In the genomic region with DNA sequence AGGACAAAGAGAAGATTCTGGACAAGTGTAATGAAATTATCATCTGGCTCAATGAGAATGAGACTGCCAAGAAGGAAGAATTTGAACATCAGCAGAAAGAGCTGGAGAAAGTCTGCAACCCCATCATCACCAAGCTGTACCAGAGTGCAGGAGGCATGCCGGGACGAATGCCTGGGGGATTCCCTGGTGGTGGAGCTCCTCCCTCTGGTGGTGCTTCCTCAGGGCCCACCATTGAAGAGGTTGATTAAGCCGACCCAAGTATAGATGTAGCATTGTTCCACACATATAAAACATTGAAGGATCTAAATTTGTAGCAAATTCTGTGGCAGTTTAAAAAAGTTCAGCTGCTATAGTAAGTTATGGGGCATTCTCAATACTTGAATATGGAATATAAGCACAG, we compare ENCODE assay signal across 20 cellular contexts.
DNase-seq lines count a peak whose midpoint lies in the region; ATAC-seq, FAIRE-seq and TF ChIP-seq lines count a peak whose summit lies in the region.
"Had no signal": no experiment of that assay in that cellular context is flagged by ENCODE, and none has a peak within 500 bp of the region (broad histone marks: within the 10 kb centered on the region; RNA-seq: fewer than 3 reads in every experiment).

No MANE protein-coding gene starts in this region.

- RAD21 ChIA-PET in GM12878 (lab: Charles Lee; ENCODE audit: unreplicated experiment): no interaction called here

- CTCF ChIA-PET in GM12878 (lab: Yijun Ruan, JAX): interaction anchor here (0.9 to 1.1 kb wide), 2 partner anchors 9 to 272 kb away, joined by 3 to 7 read pairs; no protein-coding TSS in a partner anchor

- H3K36me3 ChIP-seq in H7 (replicated peaks; ENCODE audit: control insufficient read depth, insufficient read depth, low read length) (no peaks in the 10 kb centered on the region), GM12878 (ENCODE audit: control insufficient read depth in 2 of 2, insufficient read depth in 2 of 2, low read length in 1 of 2) (no peaks in the 10 kb centered on the region), kidney (ENCODE audit: control insufficient read depth in 1 of 2, insufficient read depth in 2 of 2, low read length in 2 of 2) (no peaks in the 10 kb centered on the region)

- no peak overlapping the region for H2AFZ ChIP-seq in GM12878 (ENCODE audit: control insufficient read depth, low read depth, low read length)
- H2AFZ ChIP-seq: PC-9 had no signal

- FAIRE-seq in GM12878 (lab: Jason Lieb, UNC): peak; percentile 52
- FAIRE-seq in kidney (lab: Jason Lieb, UNC): no peak

- no peak for TF ChIP-seq RAD21 in GM12878 (IDR thresholded peaks at IDR 0.05; ENCODE audit: insufficient read depth, low read depth, low read length)

- BruUV-seq in GM12878 (replicated peaks; lab: Mats Ljungman, UMichigan): no TSS peak

- H3K36me3 Mint-ChIP-seq in activated T-helper 17 cell treated with anti-CD3 and anti-CD28 coated beads, Interleukin-2, amount 50 U/mL, for 72 hours (ENCODE audit: low read depth): no peaks in the 10 kb centered on the region
- H3K36me3 Mint-ChIP-seq: T-cell had no signal

- H3K27ac ChIP-seq in GM12878 (ENCODE audit: control insufficient read depth, insufficient read depth) (no peak overlapping the region), kidney (ENCODE audit: low read depth in 2 of 2, low read length in 2 of 2) (no peak overlapping the region)
- H3K27ac ChIP-seq: C4-2B, PC-9, RWPE1 had no signal

- H3K4me1 ChIP-seq in GM12878 (ENCODE audit: control insufficient read depth, insufficient read depth, low read length) (no peaks in the 10 kb centered on the region), kidney (ENCODE audit: control insufficient read depth in 1 of 2, insufficient read depth in 1 of 2, low read depth in 1 of 2, low read length in 2 of 2) (no peaks in the 10 kb centered on the region)

- H3K27me3 ChIP-seq in H7 (ENCODE audit: control insufficient read depth, insufficient read depth, low read length) (no peaks in the 10 kb centered on the region), GM12878 (replicated peaks in 1 of 2; ENCODE audit: control insufficient read depth in 2 of 2, insufficient read depth in 2 of 2, low read length in 1 of 2) (peaks cover 0 to 2% of the 10 kb centered on the region in 2 experiments; a peak in 1 of 4 replicates)

- SMC1A ChIA-PET in GM12878 (lab: Charles Lee; ENCODE audit: uncharacterized antibody, unreplicated experiment): interaction anchor here (1.7 kb wide), 1 partner anchor 8 kb away, joined by 7 read pairs; no protein-coding TSS in a partner anchor

- no peak overlapping the region for H3K4me3 ChIP-seq in H7 (ENCODE audit: insufficient read depth, low read depth, low read length)
- no peak overlapping the region for H3K4me3 ChIP-seq in GM12878
- H3K4me3 ChIP-seq in kidney (ENCODE audit: low read length in 2 of 2): no peak overlapping the region
- H3K4me3 ChIP-seq: PC-9 had no signal

- H3K4me2 ChIP-seq in GM12878 (ENCODE audit: control insufficient read depth, insufficient read depth): no peak overlapping the region
- H3K4me2 ChIP-seq: PC-9 had no signal

- no peaks in the 10 kb centered on the region for H3K4me1 Mint-ChIP-seq in activated T-helper 17 cell treated with anti-CD3 and anti-CD28 coated beads, Interleukin-2, amount 50 U/mL, for 72 hours
- H3K4me1 Mint-ChIP-seq: T-cell had no signal

- POLR2A ChIA-PET in GM12878 (lab: Charles Lee): no interaction called here

- H3K79me2 ChIP-seq in GM12878 (ENCODE audit: control insufficient read depth, insufficient read depth, low read length): no peaks in the 10 kb centered on the region

- no peaks in the 10 kb centered on the region for H3K9me3 Mint-ChIP-seq in activated T-helper 17 cell treated with anti-CD3 and anti-CD28 coated beads, Interleukin-2, amount 50 U/mL, for 72 hours
- H3K9me3 Mint-ChIP-seq: T-cell had no signal

- no peak overlapping the region for H3K4me3 Mint-ChIP-seq in activated T-helper 17 cell treated with anti-CD3 and anti-CD28 coated beads, Interleukin-2, amount 50 U/mL, for 72 hours
- H3K4me3 Mint-ChIP-seq: T-cell had no signal

- H3K9me3 ChIP-seq in GM12878 (replicated peaks; ENCODE audit: control insufficient read depth, insufficient read depth, low read length) (no peaks in the 10 kb centered on the region), kidney (ENCODE audit: control insufficient read depth in 1 of 2, low read length in 2 of 2) (no peaks in the 10 kb centered on the region)

- WGBS in GM12878 (ENCODE audit: insufficient coverage, insufficient replicate concordance, low lambda C conversion rate, missing lambda C conversion rate): 2% methylated on average over 3 of the region's 3 CpGs

- no peak for TF ChIP-seq POLR2A in GM12878 (IDR thresholded peaks at IDR 0.05; ENCODE audit: low read depth, low read length)

- no peak overlapping the region for H3K27ac Mint-ChIP-seq in activated T-helper 17 cell treated with anti-CD3 and anti-CD28 coated beads, Interleukin-2, amount 50 U/mL, for 72 hours
- H3K27ac Mint-ChIP-seq: T-cell had no signal

- ATAC-seq in GM12878 (no peak), GM21529 (IDR thresholded peaks at IDR 0.05; ENCODE audit: unreplicated experiment) (no peak)
- ATAC-seq in activated T-helper 17 cell treated with anti-CD3 and anti-CD28 coated beads, Interleukin-2, amount 50 U/mL, for 72 hours (replicated peaks): no peak
- ATAC-seq: SK-N-SH treated with all-trans-retinoic acid at 6 μM for 48 hours, T-cell had no signal

- H3K27me3 Mint-ChIP-seq in activated T-helper 17 cell treated with anti-CD3 and anti-CD28 coated beads, Interleukin-2, amount 50 U/mL, for 72 hours: no peaks in the 10 kb centered on the region
- H3K27me3 Mint-ChIP-seq: T-cell had no signal

- no peak for TF ChIP-seq EP300 in GM12878 (IDR thresholded peaks at IDR 0.05; ENCODE audit: borderline replicate concordance in 1 of 2, control insufficient read depth in 1 of 2, low read depth in 2 of 2, low read length in 2 of 2)

- intact Hi-C loops in GM12878 (cut with micrococcal nuclease; ENCODE audit: unreplicated experiment): no loop called here
- intact Hi-C loops in kidney (cut with DNase I): no loop called here

- in situ Hi-C loops in GM12878 (cut with MboI): no loop called here

- H3K9ac ChIP-seq in GM12878 (ENCODE audit: control insufficient read depth, insufficient read depth, low read length): no peak overlapping the region
- no peak overlapping the region for H3K9ac ChIP-seq in kidney (ENCODE audit: low read length in 2 of 2)

- no peaks in the 10 kb centered on the region for H4K20me1 ChIP-seq in GM12878 (ENCODE audit: control insufficient read depth, insufficient read depth)

- DNase-seq in ELF-1 (ENCODE audit: low read depth, low spot score) (peak; percentile 37), H7 (peak; percentile 55), GM12878 (ENCODE audit: low read depth, low spot score) (no peak), kidney (peak; percentile 14), T-helper 9 cell (no peak)
- no peak for DNase-seq in stimulated activated CD4-positive, alpha-beta T cell treated with anti-CD3 and anti-CD28 coated beads, Interleukin-4, amount 100 ng/mL, for 24 hours
- DNase-seq: AML-193, DMS79, HCEC 1CT, NCI-H1105, NCI-H1694, NCI-H774, PC-9, SIG-M5, T-cell had no signal

- TF ChIP-seq CTCF in GM12878 (IDR thresholded peaks at IDR 0.05 in 2 of 3, conservative IDR thresholded peaks at IDR 0.05 in 1 of 3; ENCODE audit: control insufficient read depth in 2 of 3, extremely low read depth in 1 of 3, insufficient read depth in 1 of 3, low read depth in 3 of 3, low read length in 3 of 3): no peak
- no peak for TF ChIP-seq CTCF in kidney (IDR thresholded peaks at IDR 0.05; ENCODE audit: borderline replicate concordance, extremely low read depth, insufficient read depth)

TF ChIP-seq in GM12878, 131 proteins besides CTCF, POLR2A, EP300 and RAD21:
- TF ChIP-seq, protein P1, sequence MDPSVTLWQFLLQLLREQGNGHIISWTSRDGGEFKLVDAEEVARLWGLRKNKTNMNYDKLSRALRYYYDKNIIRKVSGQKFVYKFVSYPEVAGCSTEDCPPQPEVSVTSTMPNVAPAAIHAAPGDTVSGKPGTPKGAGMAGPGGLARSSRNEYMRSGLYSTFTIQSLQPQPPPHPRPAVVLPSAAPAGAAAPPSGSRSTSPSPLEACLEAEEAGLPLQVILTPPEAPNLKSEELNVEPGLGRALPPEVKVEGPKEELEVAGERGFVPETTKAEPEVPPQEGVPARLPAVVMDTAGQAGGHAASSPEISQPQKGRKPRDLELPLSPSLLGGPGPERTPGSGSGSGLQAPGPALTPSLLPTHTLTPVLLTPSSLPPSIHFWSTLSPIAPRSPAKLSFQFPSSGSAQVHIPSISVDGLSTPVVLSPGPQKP (IDR thresholded peaks at IDR 0.05; ENCODE audit: low read depth, low read length): no peak
- TF ChIP-seq CBX3 (IDR thresholded peaks at IDR 0.05; ENCODE audit: borderline replicate concordance, low read depth) (no peak), CHD4 (IDR thresholded peaks at IDR 0.05) (no peak), ZNF622 (IDR thresholded peaks at IDR 0.05) (no peak), MEF2A (IDR thresholded peaks at IDR 0.05; ENCODE audit: insufficient read depth, low read depth, low read length) (no peak), SIN3A (IDR thresholded peaks at IDR 0.05; ENCODE audit: low read depth, low read length) (no peak), ATF7 (IDR thresholded peaks at IDR 0.05; ENCODE audit: low read depth) (no peak), ZBED1 (IDR thresholded peaks at IDR 0.05; ENCODE audit: borderline replicate concordance) (no peak), RFX5 (IDR thresholded peaks at IDR 0.05; ENCODE audit: low read depth, low read length) (no peak), ZNF207 (IDR thresholded peaks at IDR 0.05; ENCODE audit: borderline replicate concordance) (no peak), ESRRA (IDR thresholded peaks at IDR 0.05; ENCODE audit: low read length) (no peak), SREBF2 (IDR thresholded peaks at IDR 0.05; ENCODE audit: low read length) (no peak), IKZF2 (IDR thresholded peaks at IDR 0.05) (no peak)
- TF ChIP-seq, protein P2, sequence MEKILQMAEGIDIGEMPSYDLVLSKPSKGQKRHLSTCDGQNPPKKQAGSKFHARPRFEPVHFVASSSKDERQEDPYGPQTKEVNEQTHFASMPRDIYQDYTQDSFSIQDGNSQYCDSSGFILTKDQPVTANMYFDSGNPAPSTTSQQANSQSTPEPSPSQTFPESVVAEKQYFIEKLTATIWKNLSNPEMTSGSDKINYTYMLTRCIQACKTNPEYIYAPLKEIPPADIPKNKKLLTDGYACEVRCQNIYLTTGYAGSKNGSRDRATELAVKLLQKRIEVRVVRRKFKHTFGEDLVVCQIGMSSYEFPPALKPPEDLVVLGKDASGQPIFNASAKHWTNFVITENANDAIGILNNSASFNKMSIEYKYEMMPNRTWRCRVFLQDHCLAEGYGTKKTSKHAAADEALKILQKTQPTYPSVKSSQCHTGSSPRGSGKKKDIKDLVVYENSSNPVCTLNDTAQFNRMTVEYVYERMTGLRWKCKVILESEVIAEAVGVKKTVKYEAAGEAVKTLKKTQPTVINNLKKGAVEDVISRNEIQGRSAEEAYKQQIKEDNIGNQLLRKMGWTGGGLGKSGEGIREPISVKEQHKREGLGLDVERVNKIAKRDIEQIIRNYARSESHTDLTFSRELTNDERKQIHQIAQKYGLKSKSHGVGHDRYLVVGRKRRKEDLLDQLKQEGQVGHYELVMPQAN (conservative IDR thresholded peaks at IDR 0.05): no peak

Comparison
In these comparisons a context has a peak if more than half of its experiments do, and no peak if none do; other contexts are left out.
1. DNase-seq: peak in ELF-1 (single experiment), H7 (single experiment) and kidney (single experiment); none in GM12878 (single experiment), stimulated activated CD4-positive, alpha-beta T cell treated with anti-CD3 and anti-CD28 coated beads, Interleukin-4, amount 100 ng/mL, for 24 hours (single experiment) and T-helper 9 cell (single experiment).